Comparison of ENCODE assay signal across 27 cellular contexts in the genomic region with DNA sequence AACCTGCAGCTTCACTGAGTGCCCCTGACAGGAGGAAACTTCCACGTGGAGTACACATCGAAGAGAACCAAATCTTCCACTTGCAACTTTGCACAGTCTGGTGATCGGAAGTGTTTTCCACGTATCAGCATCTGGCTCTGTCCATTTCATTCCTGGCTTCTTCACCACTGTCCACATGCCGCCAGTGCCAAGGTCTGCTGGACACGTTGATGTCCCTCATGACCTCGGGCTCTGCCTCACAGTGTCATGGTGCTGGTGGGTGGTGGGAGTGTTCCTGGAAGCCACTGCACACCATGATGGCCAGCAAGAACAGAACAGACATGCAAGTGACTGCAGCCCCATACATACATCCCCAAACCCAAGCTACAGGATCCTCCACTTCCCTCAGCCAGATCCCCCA. TPM values are rescaled to one million over a fixed set of nuclear protein-coding genes. Genes with fewer than 3 reads are reported as not detected.
"Had no signal": no experiment of that assay in that cellular context is flagged by ENCODE, and none has a peak within 500 bp of the region (broad histone marks: within the 10 kb centered on the region; RNA-seq: fewer than 3 reads in every experiment).

No MANE protein-coding gene starts in this region.

- ATAC-seq: heart right ventricle; left cardiac atrium; left lobe of liver; lower lobe of right lung; naive thymus-derived CD8-positive, alpha-beta T cell; right cardiac atrium; sciatic nerve; stimulated activated naive B cell treated with anti-CD40 and anti-IgM and Interleukin-4, amounts not matched to agents 10 μg/mL and 1 μg/mL and 100 μg/mL, for 72 hours; stimulated activated naive CD8-positive, alpha-beta T cell treated with anti-CD3 and anti-CD28 coated beads, Interleukin-15, Interleukin-2, amounts not matched to agents 100 U/mL and 50 U/mL, for 24 hours had no signal

- H3K9me3 Mint-ChIP-seq: naive thymus-derived CD8-positive, alpha-beta T cell; nephron progenitor cell; neural progenitor cell; stimulated activated naive B cell treated with anti-CD40 and anti-IgM and Interleukin-4, amounts not matched to agents 10 μg/mL and 1 μg/mL and 100 μg/mL, for 72 hours had no signal

- DNase-seq: heart right ventricle; islet precursor cell; left cardiac atrium; mammary epithelial cell; mesenchymal stem cell; naive thymus-derived CD8-positive, alpha-beta T cell; nephron progenitor cell; ovary; retina; right cardiac atrium; small intestine; stimulated activated CD4-positive, alpha-beta T cell treated with anti-CD3 and anti-CD28 coated beads, Interleukin-1b, Interleukin-23, amount 100 ng/mL, for 48 hours; stimulated activated CD4-positive, alpha-beta T cell treated with anti-CD3 and anti-CD28 coated beads, Interleukin-4, amount 100 ng/mL, for 1 hour; stimulated activated naive B cell treated with anti-CD40 and anti-IgM and Interleukin-4, amounts not matched to agents 10 μg/mL and 1 μg/mL and 100 μg/mL, for 72 hours; stimulated activated naive CD8-positive, alpha-beta T cell treated with anti-CD3 and anti-CD28 coated beads, Interleukin-15, Interleukin-2, amounts not matched to agents 100 U/mL and 50 U/mL, for 24 hours; stomach; testis; thyroid gland; transverse colon; upper lobe of left lung had no signal

- H3K4me3 ChIP-seq: heart right ventricle, hepatocyte, lower lobe of right lung, neural progenitor cell, ovary, prostate gland, stomach, testis, thyroid gland, transverse colon, upper lobe of left lung, vagina had no signal

- H3K79me2 ChIP-seq: hepatocyte had no signal

- H2AFZ ChIP-seq: hepatocyte, neural progenitor cell had no signal

- H3K9me3 ChIP-seq: heart right ventricle, lower lobe of right lung, ovary, prostate gland, stomach, testis, thyroid gland, transverse colon, upper lobe of left lung, vagina had no signal

- H3K27ac ChIP-seq: heart right ventricle, hepatocyte, lower lobe of right lung, neural progenitor cell, ovary, prostate gland, stomach, testis, thyroid gland, transverse colon, upper lobe of left lung, vagina had no signal

- H3K36me3 ChIP-seq: heart right ventricle, lower lobe of right lung, neural progenitor cell, ovary, prostate gland, stomach, thyroid gland, transverse colon, upper lobe of left lung, vagina had no signal

- H3K27me3 ChIP-seq: heart right ventricle, hepatocyte, ovary, testis, thyroid gland, transverse colon, upper lobe of left lung, vagina had no signal

- H3K27ac Mint-ChIP-seq: nephron progenitor cell; stimulated activated naive B cell treated with anti-CD40 and anti-IgM and Interleukin-4, amounts not matched to agents 10 μg/mL and 1 μg/mL and 100 μg/mL, for 72 hours had no signal

- H3K36me3 Mint-ChIP-seq: naive thymus-derived CD8-positive, alpha-beta T cell; neural progenitor cell; stimulated activated naive B cell treated with anti-CD40 and anti-IgM and Interleukin-4, amounts not matched to agents 10 μg/mL and 1 μg/mL and 100 μg/mL, for 72 hours had no signal

- H3K4me2 ChIP-seq: hepatocyte, neural progenitor cell had no signal

- H3K4me3 Mint-ChIP-seq: naive thymus-derived CD8-positive, alpha-beta T cell; nephron progenitor cell; neural progenitor cell; stimulated activated naive B cell treated with anti-CD40 and anti-IgM and Interleukin-4, amounts not matched to agents 10 μg/mL and 1 μg/mL and 100 μg/mL, for 72 hours had no signal

- H3K9ac ChIP-seq: neural progenitor cell had no signal

RNA-seq across cellular contexts. Expression of gene WNT11, which starts 48.4 kb away (rescaled TPM):
- polyA plus RNA-seq: mammary epithelial cell had no signal
